In genomic region chr5:115544371-115545064, GRCh38 we compare ENCODE assay signal across 1 cellular context.
A peak's percentile ranks its signal among the peaks of the same experiment; 100 is the strongest.
TF ChIP-seq lines count a peak whose summit lies in the region.

A gene with protein sequence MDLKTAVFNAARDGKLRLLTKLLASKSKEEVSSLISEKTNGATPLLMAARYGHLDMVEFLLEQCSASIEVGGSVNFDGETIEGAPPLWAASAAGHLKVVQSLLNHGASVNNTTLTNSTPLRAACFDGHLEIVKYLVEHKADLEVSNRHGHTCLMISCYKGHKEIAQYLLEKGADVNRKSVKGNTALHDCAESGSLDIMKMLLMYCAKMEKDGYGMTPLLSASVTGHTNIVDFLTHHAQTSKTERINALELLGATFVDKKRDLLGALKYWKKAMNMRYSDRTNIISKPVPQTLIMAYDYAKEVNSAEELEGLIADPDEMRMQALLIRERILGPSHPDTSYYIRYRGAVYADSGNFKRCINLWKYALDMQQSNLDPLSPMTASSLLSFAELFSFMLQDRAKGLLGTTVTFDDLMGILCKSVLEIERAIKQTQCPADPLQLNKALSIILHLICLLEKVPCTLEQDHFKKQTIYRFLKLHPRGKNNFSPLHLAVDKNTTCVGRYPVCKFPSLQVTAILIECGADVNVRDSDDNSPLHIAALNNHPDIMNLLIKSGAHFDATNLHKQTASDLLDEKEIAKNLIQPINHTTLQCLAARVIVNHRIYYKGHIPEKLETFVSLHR (minus strand): TSS chr5:115544775. CDS start chr5:115543493, 1,282 bp downstream.

TF ChIP-seq in HepG2, 621 proteins besides CTCF, POLR2A, EP300 and RAD21 (continued from another document and continues in another):
- no peak for TF ChIP-seq PBX3 (CRISPR knock-in tag; IDR thresholded peaks at IDR 0.05; ENCODE audit: borderline replicate concordance)
- no peak for TF ChIP-seq ZNF333 (CRISPR knock-in tag; IDR thresholded peaks at IDR 0.05; ENCODE audit: borderline replicate concordance)
- peak; percentile 81 for TF ChIP-seq AGO2 (optimal IDR thresholded peaks at IDR 0.05; ENCODE audit: low read depth, low read length)
- TF ChIP-seq, protein P1, sequence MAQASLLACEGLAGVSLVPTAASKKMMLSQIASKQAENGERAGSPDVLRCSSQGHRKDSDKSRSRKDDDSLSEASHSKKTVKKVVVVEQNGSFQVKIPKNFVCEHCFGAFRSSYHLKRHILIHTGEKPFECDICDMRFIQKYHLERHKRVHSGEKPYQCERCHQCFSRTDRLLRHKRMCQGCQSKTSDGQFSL (CRISPR knock-in tag; IDR thresholded peaks at IDR 0.05): no peak
- TF ChIP-seq FOSL2 (CRISPR knock-in tag; IDR thresholded peaks at IDR 0.05): peak; percentile 50; the same call in 1 of the 2 replicates
- TF ChIP-seq, protein P2, sequence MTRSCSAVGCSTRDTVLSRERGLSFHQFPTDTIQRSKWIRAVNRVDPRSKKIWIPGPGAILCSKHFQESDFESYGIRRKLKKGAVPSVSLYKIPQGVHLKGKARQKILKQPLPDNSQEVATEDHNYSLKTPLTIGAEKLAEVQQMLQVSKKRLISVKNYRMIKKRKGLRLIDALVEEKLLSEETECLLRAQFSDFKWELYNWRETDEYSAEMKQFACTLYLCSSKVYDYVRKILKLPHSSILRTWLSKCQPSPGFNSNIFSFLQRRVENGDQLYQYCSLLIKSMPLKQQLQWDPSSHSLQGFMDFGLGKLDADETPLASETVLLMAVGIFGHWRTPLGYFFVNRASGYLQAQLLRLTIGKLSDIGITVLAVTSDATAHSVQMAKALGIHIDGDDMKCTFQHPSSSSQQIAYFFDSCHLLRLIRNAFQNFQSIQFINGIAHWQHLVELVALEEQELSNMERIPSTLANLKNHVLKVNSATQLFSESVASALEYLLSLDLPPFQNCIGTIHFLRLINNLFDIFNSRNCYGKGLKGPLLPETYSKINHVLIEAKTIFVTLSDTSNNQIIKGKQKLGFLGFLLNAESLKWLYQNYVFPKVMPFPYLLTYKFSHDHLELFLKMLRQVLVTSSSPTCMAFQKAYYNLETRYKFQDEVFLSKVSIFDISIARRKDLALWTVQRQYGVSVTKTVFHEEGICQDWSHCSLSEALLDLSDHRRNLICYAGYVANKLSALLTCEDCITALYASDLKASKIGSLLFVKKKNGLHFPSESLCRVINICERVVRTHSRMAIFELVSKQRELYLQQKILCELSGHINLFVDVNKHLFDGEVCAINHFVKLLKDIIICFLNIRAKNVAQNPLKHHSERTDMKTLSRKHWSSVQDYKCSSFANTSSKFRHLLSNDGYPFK (CRISPR knock-in tag; IDR thresholded peaks at IDR 0.05; ENCODE audit: borderline replicate concordance): peak; percentile 37; the same call in 1 of the 2 replicates
- TF ChIP-seq ZBTB25 (CRISPR knock-in tag; IDR thresholded peaks at IDR 0.05): 0 out of 2 replicates have a peak, but pooled peaks have one; percentile 50
- TF ChIP-seq EHMT2 (IDR thresholded peaks at IDR 0.05; ENCODE audit: borderline replicate concordance, low read depth, low read length): no peak
- TF ChIP-seq, protein P3, sequence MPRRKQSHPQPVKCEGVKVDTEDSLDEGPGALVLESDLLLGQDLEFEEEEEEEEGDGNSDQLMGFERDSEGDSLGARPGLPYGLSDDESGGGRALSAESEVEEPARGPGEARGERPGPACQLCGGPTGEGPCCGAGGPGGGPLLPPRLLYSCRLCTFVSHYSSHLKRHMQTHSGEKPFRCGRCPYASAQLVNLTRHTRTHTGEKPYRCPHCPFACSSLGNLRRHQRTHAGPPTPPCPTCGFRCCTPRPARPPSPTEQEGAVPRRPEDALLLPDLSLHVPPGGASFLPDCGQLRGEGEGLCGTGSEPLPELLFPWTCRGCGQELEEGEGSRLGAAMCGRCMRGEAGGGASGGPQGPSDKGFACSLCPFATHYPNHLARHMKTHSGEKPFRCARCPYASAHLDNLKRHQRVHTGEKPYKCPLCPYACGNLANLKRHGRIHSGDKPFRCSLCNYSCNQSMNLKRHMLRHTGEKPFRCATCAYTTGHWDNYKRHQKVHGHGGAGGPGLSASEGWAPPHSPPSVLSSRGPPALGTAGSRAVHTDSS (CRISPR knock-in tag; conservative IDR thresholded peaks at IDR 0.05): no peak
- peak; percentile 69; the same call in 1 of the 2 replicates for TF ChIP-seq NR0B2 (CRISPR knock-in tag; IDR thresholded peaks at IDR 0.05)
- TF ChIP-seq ZZZ3 (CRISPR knock-in tag; IDR thresholded peaks at IDR 0.05; ENCODE audit: borderline replicate concordance): peak; percentile 71
- TF ChIP-seq, protein P4, sequence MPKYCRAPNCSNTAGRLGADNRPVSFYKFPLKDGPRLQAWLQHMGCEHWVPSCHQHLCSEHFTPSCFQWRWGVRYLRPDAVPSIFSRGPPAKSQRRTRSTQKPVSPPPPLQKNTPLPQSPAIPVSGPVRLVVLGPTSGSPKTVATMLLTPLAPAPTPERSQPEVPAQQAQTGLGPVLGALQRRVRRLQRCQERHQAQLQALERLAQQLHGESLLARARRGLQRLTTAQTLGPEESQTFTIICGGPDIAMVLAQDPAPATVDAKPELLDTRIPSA (CRISPR knock-in tag; IDR thresholded peaks at IDR 0.05; ENCODE audit: borderline replicate concordance): no peak
- peak; percentile 94; the same call in 1 of the 2 replicates for TF ChIP-seq CHCHD3 (CRISPR knock-in tag; IDR thresholded peaks at IDR 0.05)
- TF ChIP-seq ZNF780A (CRISPR knock-in tag; IDR thresholded peaks at IDR 0.05): peak; percentile 79
- no peak for TF ChIP-seq PTBP1 (IDR thresholded peaks at IDR 0.05; ENCODE audit: low read depth, low read length, poor library complexity, severe bottlenecking)
- no peak for TF ChIP-seq CHD4 (IDR thresholded peaks at IDR 0.05; ENCODE audit: borderline replicate concordance, low read length)
- TF ChIP-seq ZNF749 (CRISPR knock-in tag; IDR thresholded peaks at IDR 0.05; ENCODE audit: borderline replicate concordance): 0 out of 2 replicates have a peak, but pooled peaks have one; percentile 48
- 0 out of 2 replicates have a peak, but pooled peaks have one; percentile 35 for TF ChIP-seq ELK4 (CRISPR knock-in tag; IDR thresholded peaks at IDR 0.05; ENCODE audit: borderline replicate concordance)
- no peak for TF ChIP-seq ZNF557 (CRISPR knock-in tag; IDR thresholded peaks at IDR 0.05)
- no peak for TF ChIP-seq RAD51 (IDR thresholded peaks at IDR 0.05; ENCODE audit: borderline replicate concordance)
- TF ChIP-seq ZNF382 (CRISPR knock-in tag; IDR thresholded peaks at IDR 0.05; ENCODE audit: borderline replicate concordance): no peak
- TF ChIP-seq, protein P5, sequence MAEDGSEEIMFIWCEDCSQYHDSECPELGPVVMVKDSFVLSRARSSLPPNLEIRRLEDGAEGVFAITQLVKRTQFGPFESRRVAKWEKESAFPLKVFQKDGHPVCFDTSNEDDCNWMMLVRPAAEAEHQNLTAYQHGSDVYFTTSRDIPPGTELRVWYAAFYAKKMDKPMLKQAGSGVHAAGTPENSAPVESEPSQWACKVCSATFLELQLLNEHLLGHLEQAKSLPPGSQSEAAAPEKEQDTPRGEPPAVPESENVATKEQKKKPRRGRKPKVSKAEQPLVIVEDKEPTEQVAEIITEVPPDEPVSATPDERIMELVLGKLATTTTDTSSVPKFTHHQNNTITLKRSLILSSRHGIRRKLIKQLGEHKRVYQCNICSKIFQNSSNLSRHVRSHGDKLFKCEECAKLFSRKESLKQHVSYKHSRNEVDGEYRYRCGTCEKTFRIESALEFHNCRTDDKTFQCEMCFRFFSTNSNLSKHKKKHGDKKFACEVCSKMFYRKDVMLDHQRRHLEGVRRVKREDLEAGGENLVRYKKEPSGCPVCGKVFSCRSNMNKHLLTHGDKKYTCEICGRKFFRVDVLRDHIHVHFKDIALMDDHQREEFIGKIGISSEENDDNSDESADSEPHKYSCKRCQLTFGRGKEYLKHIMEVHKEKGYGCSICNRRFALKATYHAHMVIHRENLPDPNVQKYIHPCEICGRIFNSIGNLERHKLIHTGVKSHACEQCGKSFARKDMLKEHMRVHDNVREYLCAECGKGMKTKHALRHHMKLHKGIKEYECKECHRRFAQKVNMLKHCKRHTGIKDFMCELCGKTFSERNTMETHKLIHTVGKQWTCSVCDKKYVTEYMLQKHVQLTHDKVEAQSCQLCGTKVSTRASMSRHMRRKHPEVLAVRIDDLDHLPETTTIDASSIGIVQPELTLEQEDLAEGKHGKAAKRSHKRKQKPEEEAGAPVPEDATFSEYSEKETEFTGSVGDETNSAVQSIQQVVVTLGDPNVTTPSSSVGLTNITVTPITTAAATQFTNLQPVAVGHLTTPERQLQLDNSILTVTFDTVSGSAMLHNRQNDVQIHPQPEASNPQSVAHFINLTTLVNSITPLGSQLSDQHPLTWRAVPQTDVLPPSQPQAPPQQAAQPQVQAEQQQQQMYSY (CRISPR knock-in tag; IDR thresholded peaks at IDR 0.05): 0 out of 2 replicates have a peak, but pooled peaks have one; percentile 15
- TF ChIP-seq, protein P6, sequence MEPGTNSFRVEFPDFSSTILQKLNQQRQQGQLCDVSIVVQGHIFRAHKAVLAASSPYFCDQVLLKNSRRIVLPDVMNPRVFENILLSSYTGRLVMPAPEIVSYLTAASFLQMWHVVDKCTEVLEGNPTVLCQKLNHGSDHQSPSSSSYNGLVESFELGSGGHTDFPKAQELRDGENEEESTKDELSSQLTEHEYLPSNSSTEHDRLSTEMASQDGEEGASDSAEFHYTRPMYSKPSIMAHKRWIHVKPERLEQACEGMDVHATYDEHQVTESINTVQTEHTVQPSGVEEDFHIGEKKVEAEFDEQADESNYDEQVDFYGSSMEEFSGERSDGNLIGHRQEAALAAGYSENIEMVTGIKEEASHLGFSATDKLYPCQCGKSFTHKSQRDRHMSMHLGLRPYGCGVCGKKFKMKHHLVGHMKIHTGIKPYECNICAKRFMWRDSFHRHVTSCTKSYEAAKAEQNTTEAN (CRISPR knock-in tag; conservative IDR thresholded peaks at IDR 0.05): no peak
- no peak; the same call in 1 of the 2 replicates for TF ChIP-seq PAX8 (CRISPR knock-in tag; IDR thresholded peaks at IDR 0.05; ENCODE audit: borderline replicate concordance)
- peak; percentile 71 for TF ChIP-seq GATAD1 (CRISPR knock-in tag; IDR thresholded peaks at IDR 0.05)
- no peak for TF ChIP-seq ZNF615 (CRISPR knock-in tag; IDR thresholded peaks at IDR 0.05; ENCODE audit: borderline replicate concordance)
- peak; percentile 64; the same call in 1 of the 2 replicates for TF ChIP-seq NRL (CRISPR knock-in tag; IDR thresholded peaks at IDR 0.05; ENCODE audit: borderline replicate concordance)
- TF ChIP-seq BORCS8-MEF2B (CRISPR knock-in tag; IDR thresholded peaks at IDR 0.05): peak; percentile 89
- TF ChIP-seq TP53 (CRISPR knock-in tag; conservative IDR thresholded peaks at IDR 0.05): no peak
- TF ChIP-seq WIZ (CRISPR knock-in tag; IDR thresholded peaks at IDR 0.05): peak; percentile 68; the same call in 1 of the 2 replicates
- TF ChIP-seq ARID4A (CRISPR knock-in tag; IDR thresholded peaks at IDR 0.05; ENCODE audit: borderline replicate concordance): peak; percentile 89; the same call in 1 of the 2 replicates
- TF ChIP-seq ZNF549 (CRISPR knock-in tag; IDR thresholded peaks at IDR 0.05): no peak
- TF ChIP-seq ZNF737 (CRISPR knock-in tag; IDR thresholded peaks at IDR 0.05; ENCODE audit: borderline replicate concordance): no peak
- peak; percentile 60 for TF ChIP-seq HDAC2 (CRISPR knock-in tag; IDR thresholded peaks at IDR 0.05)
